8 cellular contexts compared by ENCODE assay signal in the genomic region with DNA sequence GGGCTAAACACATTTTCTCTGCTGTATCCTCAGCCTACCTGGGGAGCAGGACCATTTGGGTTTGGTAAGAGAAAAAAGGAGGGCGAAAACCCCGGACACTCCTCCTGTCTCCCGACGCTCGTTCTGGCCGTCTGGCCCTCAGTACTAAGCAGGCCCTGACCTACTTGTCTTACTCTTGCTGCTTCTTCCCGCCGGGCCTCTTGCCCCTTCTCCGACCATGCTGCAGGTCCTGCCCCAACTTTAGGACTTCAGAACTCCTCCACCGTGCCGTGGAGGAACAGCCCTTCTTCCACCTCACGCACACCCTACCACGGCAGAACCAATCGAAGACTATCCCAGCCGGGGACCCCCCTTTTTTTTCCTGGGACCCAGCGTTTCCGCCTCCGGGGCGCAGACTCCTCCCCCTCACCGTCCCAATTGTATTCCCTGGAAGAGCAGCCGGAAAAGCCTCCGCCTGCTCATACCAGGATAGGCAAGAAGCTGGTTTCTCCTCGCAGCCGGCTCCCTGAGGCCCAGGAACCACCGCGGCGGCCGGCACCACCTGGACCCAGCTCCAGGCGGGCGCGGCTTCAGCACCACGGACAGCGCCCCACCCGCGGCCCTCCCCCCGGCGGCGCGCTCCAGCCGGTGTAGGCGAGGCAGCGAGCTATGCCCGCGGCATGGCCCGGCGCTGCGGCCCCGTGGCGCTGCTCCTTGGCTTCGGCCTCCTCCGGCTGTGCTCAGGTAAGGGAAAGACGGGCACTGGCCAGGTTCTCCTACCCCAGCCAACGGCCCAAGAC. TPM values are rescaled to one million over a fixed set of nuclear protein-coding genes. Genes with fewer than 3 reads are reported as not detected.
A peak's percentile ranks its signal among the peaks of the same experiment; 100 is the strongest.
DNase-seq lines count a peak whose midpoint lies in the region; ATAC-seq, FAIRE-seq and TF ChIP-seq lines count a peak whose summit lies in the region.

A gene with protein sequence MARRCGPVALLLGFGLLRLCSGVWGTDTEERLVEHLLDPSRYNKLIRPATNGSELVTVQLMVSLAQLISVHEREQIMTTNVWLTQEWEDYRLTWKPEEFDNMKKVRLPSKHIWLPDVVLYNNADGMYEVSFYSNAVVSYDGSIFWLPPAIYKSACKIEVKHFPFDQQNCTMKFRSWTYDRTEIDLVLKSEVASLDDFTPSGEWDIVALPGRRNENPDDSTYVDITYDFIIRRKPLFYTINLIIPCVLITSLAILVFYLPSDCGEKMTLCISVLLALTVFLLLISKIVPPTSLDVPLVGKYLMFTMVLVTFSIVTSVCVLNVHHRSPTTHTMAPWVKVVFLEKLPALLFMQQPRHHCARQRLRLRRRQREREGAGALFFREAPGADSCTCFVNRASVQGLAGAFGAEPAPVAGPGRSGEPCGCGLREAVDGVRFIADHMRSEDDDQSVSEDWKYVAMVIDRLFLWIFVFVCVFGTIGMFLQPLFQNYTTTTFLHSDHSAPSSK (plus strand): TSS at position 393 of the 779 bp plus-strand sequence. CDS start 267 bp downstream, at position 660.

- H3K9me3 ChIP-seq in mammary epithelial cell (replicated peaks; ENCODE audit: insufficient read depth, low read length) (no peaks in the 10 kb centered on the region), keratinocyte (ENCODE audit: control insufficient read depth, low read depth, low read length) (no peaks in the 10 kb centered on the region)

- peak within 1 kb of the TSS; percentile 99 for H3K27ac Mint-ChIP-seq in WTC11

- ATAC-seq in GM19023 (IDR thresholded peaks at IDR 0.05; ENCODE audit: unreplicated experiment), result peak; percentile 55
- ATAC-seq in WTC11, result peak; percentile 93
- no peak for ATAC-seq in GM18511 (IDR thresholded peaks at IDR 0.05; ENCODE audit: unreplicated experiment)
- no peak for ATAC-seq in GM19455 (IDR thresholded peaks at IDR 0.05; ENCODE audit: unreplicated experiment)

- intact Hi-C loops in mammary epithelial cell (cut with micrococcal nuclease), result no loop called here

- H2AFZ ChIP-seq in mammary epithelial cell (ENCODE audit: low read depth, low read length), result peak within 1 kb of the TSS; percentile 33
- H2AFZ ChIP-seq in keratinocyte (ENCODE audit: control insufficient read depth, low read length), result no peak within 1 kb of the TSS

- TF ChIP-seq CTCF in WTC11 (IDR thresholded peaks at IDR 0.05) (no peak), mammary epithelial cell (conservative IDR thresholded peaks at IDR 0.05 in 1 of 2, IDR thresholded peaks at IDR 0.05 in 1 of 2; ENCODE audit: extremely low read depth in 1 of 2, insufficient read depth in 1 of 2, low read depth in 1 of 2, low read length in 2 of 2) (no peak), keratinocyte (optimal IDR thresholded peaks at IDR 0.05 in 1 of 3, IDR thresholded peaks at IDR 0.05 in 1 of 3, conservative IDR thresholded peaks at IDR 0.05 in 1 of 3; ENCODE audit: extremely low read depth in 1 of 3, insufficient read depth in 2 of 3, low read length in 3 of 3) (no peak)

- H3K4me3 ChIP-seq in mammary epithelial cell (replicated peaks in 1 of 3; ENCODE audit: insufficient read depth in 1 of 3, low read depth in 2 of 3, low read length in 3 of 3), result peak within 1 kb of the TSS in 2 of 3 experiments; percentile 16 to 37
- peak within 1 kb of the TSS in 2 of 3 experiments; percentile 25 to 53 for H3K4me3 ChIP-seq in keratinocyte (ENCODE audit: control insufficient read depth in 2 of 3, extremely low read depth in 1 of 3, insufficient read depth in 2 of 3, low read depth in 1 of 3, low read length in 3 of 3)

- H4K20me1 ChIP-seq in mammary epithelial cell (ENCODE audit: insufficient read depth, low read length) (peaks cover 2% of the 10 kb centered on the region), keratinocyte (ENCODE audit: control insufficient read depth, extremely low read depth, insufficient read depth, low read length) (no peaks in the 10 kb centered on the region)

- H3K36me3 ChIP-seq in mammary epithelial cell (ENCODE audit: insufficient read depth, low read length) (no peaks in the 10 kb centered on the region), keratinocyte (ENCODE audit: control insufficient read depth in 2 of 2, extremely low read depth in 1 of 2, insufficient read depth in 2 of 2, low read length in 2 of 2) (no peaks in the 10 kb centered on the region)

- DNase-seq in NCI-H2029 treated with DMSO at 0.1 percent for 48 hours (lab: John Stamatoyannopoulos, UW) (peak; percentile 14), WTC11 (ENCODE audit: low spot score) (peak; percentile 92), mammary epithelial cell (peak; percentile 56), keratinocyte (ENCODE audit: low read depth, low spot score) (no peak)
- peak; percentile 35 to 60 for DNase-seq in stimulated activated CD4-positive, alpha-beta T cell treated with anti-CD3 and anti-CD28 coated beads, Interleukin-1b, Interleukin-23, amount 100 ng/mL, for 1 hour (ENCODE audit: low read depth in 2 of 2)

- dilution Hi-C loops in mammary epithelial cell (cut with HindIII; ENCODE audit: low sequenced_read_pairs), result loop anchor here (5.0 kb wide), 1 partner anchor 85 kb away; no protein-coding TSS in a partner anchor
- dilution Hi-C loops in keratinocyte (cut with MboI; ENCODE audit: extremely low pct_ligation_motif_present, low sequenced_read_pairs), result no loop called here

- no peak within 1 kb of the TSS for H3K27ac ChIP-seq in mammary epithelial cell (ENCODE audit: insufficient read depth, low read depth, low read length)
- no peak within 1 kb of the TSS for H3K27ac ChIP-seq in keratinocyte (ENCODE audit: control insufficient read depth, insufficient read depth, low read length)

- POLR2A ChIA-PET in WTC11 (lab: Charles Lee), result interaction anchor here (0.6 to 2.3 kb wide), 8 partner anchors 8 to 449 kb away, joined by 3 to 8 read pairs (median 4); a partner anchor contains a TSS

- no peaks in the 10 kb centered on the region for H3K9me3 Mint-ChIP-seq in WTC11

- CTCF ChIA-PET in WTC11 (lab: Charles Lee) (interaction anchor here (0.5 to 1.9 kb wide), 23 partner anchors 8 to 497 kb away, joined by 3 to 26 read pairs (median 4); a partner anchor contains a TSS), mammary epithelial cell (lab: Charles Lee; ENCODE audit: low non-redundant PET) (no interaction called here)

- peaks cover 24% of the 10 kb centered on the region for H3K4me1 Mint-ChIP-seq in WTC11

- peaks cover 5% of the 10 kb centered on the region; the same call in 1 of the 2 replicates for H3K36me3 Mint-ChIP-seq in WTC11

- in situ Hi-C loops in mammary epithelial cell (cut with MboI; ENCODE audit: low sequenced_read_pairs in 2 of 2), result no loop called here

- peaks cover 3% of the 10 kb centered on the region for H3K4me1 ChIP-seq in mammary epithelial cell (ENCODE audit: insufficient read depth, low read length)
- H3K4me1 ChIP-seq in keratinocyte (ENCODE audit: control insufficient read depth, extremely low read depth, insufficient read depth, low read length), result peaks cover 3% of the 10 kb centered on the region

- no TSS peak for BruUV-seq in mammary epithelial cell (replicated peaks; lab: Mats Ljungman, UMichigan)

- H3K9me1 ChIP-seq in keratinocyte (ENCODE audit: control insufficient read depth, extremely low read depth, insufficient read depth, low read length), result no peaks in the 10 kb centered on the region

- no peaks in the 10 kb centered on the region for H3K79me2 ChIP-seq in mammary epithelial cell (ENCODE audit: insufficient read depth, low read length)
- H3K79me2 ChIP-seq in keratinocyte (ENCODE audit: control insufficient read depth, insufficient read depth, low read length), result no peaks in the 10 kb centered on the region

- H3K27me3 ChIP-seq in mammary epithelial cell (ENCODE audit: insufficient read depth, low read length) (no peaks in the 10 kb centered on the region), keratinocyte (ENCODE audit: control insufficient read depth, extremely low read depth, insufficient read depth, low read length) (peaks cover 18% of the 10 kb centered on the region)

- FAIRE-seq in keratinocyte (lab: Jason Lieb, UNC), result no peak

- 0% methylated on average over 12 of the region's 53 CpGs for WGBS in mammary epithelial cell (ENCODE audit: low coverage, missing lambda C conversion rate)

- peak within 1 kb of the TSS; percentile 79 for H3K4me2 ChIP-seq in mammary epithelial cell (ENCODE audit: insufficient read depth, low read depth, low read length)
- H3K4me2 ChIP-seq in keratinocyte (ENCODE audit: control insufficient read depth, extremely low read depth, insufficient read depth, low read depth, low read length), result peak within 1 kb of the TSS; percentile 64

- H3K9ac ChIP-seq in mammary epithelial cell (ENCODE audit: insufficient read depth, low read length) (no peak within 1 kb of the TSS), keratinocyte (ENCODE audit: control insufficient read depth, extremely low read depth, insufficient read depth, low read length) (no peak within 1 kb of the TSS)

- peaks cover 22% of the 10 kb centered on the region for H3K27me3 Mint-ChIP-seq in WTC11 (ENCODE audit: low read depth)

- peak within 1 kb of the TSS; percentile 97 for H3K4me3 Mint-ChIP-seq in WTC11

TF ChIP-seq in WTC11, 78 proteins besides CTCF, POLR2A, EP300 and RAD21 (continues in another document):
- TF ChIP-seq, protein P1, sequence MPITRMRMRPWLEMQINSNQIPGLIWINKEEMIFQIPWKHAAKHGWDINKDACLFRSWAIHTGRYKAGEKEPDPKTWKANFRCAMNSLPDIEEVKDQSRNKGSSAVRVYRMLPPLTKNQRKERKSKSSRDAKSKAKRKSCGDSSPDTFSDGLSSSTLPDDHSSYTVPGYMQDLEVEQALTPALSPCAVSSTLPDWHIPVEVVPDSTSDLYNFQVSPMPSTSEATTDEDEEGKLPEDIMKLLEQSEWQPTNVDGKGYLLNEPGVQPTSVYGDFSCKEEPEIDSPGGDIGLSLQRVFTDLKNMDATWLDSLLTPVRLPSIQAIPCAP (CRISPR knock-in tag; IDR thresholded peaks at IDR 0.05), result peak; percentile 88
- TF ChIP-seq FOXP1 (CRISPR knock-in tag; IDR thresholded peaks at IDR 0.05; ENCODE audit: borderline replicate concordance), result peak; percentile 99

RNA-seq across cellular contexts. Expression of the gene that starts here (rescaled TPM):
- 1.6 to 1.7 TPM (median 1.7 TPM) in 3 replicates for total RNA-seq in WTC11 (2021)
- under 1 TPM; 0.17 to 0.19 TPM for total RNA-seq in mammary epithelial cell
- polyA plus RNA-seq in mammary epithelial cell, result 0.17 TPM
- polyA minus RNA-seq in mammary epithelial cell, result 1.7 TPM
- 0.06 to 0.09 TPM (median 0.08 TPM) in 3 replicates for polyA plus RNA-seq in keratinocyte
- not detected for polyA plus RNA-seq in keratinocyte (2011; ENCODE audit: low read depth)
- polyA plus RNA-seq in keratinocyte (2011; cell fraction: cytosol; rRNA removed), result 0.04 and 0.08 TPM in 2 replicates
- polyA plus RNA-seq in keratinocyte (2011; cell fraction: nucleus; rRNA removed), result 0.23 and 0.28 TPM in 2 replicates
- polyA plus RNA-seq in keratinocyte (2012; ENCODE audit: low replicate concordance), result 0.03 and 0.09 TPM in 2 replicates
- polyA minus RNA-seq in keratinocyte, result 0.45 to 0.59 TPM in 2 of 3 replicates, not detected in the other
- not detected for polyA minus RNA-seq in keratinocyte (2011; cell fraction: cytosol; rRNA and poly(A)+ RNA removed)
- 0.23 TPM in 1 of 2 replicates, not detected in the other for polyA minus RNA-seq in keratinocyte (2011; cell fraction: nucleus; rRNA and poly(A)+ RNA removed)

Comparison
In these comparisons a context has a peak if more than half of its experiments do, and no peak if none do; other contexts are left out.
1. ATAC-seq: peak in GM19023 (single experiment) and WTC11 (single experiment); none in GM18511 (single experiment) and GM19455 (single experiment).